Comparison of ENCODE assay signal across 13 cellular contexts in the genomic region with DNA sequence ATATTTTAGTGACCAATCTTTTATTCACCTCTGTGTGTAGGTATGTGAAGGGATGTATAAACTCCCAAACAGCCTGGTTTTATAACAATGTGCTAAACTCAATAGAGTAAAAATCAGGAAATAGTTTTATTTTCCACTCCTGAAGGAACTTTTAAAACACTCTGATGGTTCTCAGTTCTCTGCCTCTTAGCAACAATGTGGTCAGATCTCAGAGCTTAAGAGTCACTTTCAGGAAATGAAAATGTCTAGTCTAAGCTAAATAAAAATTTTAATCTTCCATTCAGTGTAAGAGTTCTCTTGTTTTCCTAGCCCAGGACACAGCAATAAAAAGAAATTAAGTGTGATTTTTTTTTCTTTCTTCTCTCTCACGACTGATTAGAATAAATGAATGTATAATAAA.
DNase-seq lines count a peak whose midpoint lies in the region; ATAC-seq and TF ChIP-seq lines count a peak whose summit lies in the region.
"Had no signal": no experiment of that assay in that cellular context is flagged by ENCODE, and none has a peak within 500 bp of the region (broad histone marks: within the 10 kb centered on the region; RNA-seq: fewer than 3 reads in every experiment).

No MANE protein-coding gene starts in this region.

- no peak overlapping the region for H3K4ac ChIP-seq in neuronal stem cell (ENCODE audit: low read length)

- H2AK5ac ChIP-seq in neuronal stem cell (ENCODE audit: low read depth, low read length), result no peak overlapping the region

- H3K79me1 ChIP-seq in neuronal stem cell (ENCODE audit: low read depth, low read length), result no peaks in the 10 kb centered on the region

- H3K27ac Mint-ChIP-seq in activated CD4-positive, alpha-beta memory T cell treated with anti-CD3 and anti-CD28 coated beads for 36 hours, result no peak overlapping the region

- no peak overlapping the region for H2BK5ac ChIP-seq in neuronal stem cell (ENCODE audit: low read length)

- CTCF ChIA-PET in PC-9 (lab: Charles Lee), result no interaction called here
- CTCF ChIA-PET in activated CD4-positive, alpha-beta memory T cell treated with anti-CD3 and anti-CD28 coated beads for 36 hours (lab: Charles Lee), result no interaction called here

- intact Hi-C loops in PC-9 (cut with micrococcal nuclease; ENCODE audit: unreplicated experiment), result no loop called here
- intact Hi-C loops in activated CD4-positive, alpha-beta memory T cell treated with anti-CD3 and anti-CD28 coated beads for 36 hours (cut with micrococcal nuclease), result no loop called here

- no TSS peak for BruUV-seq in PC-9 (replicated peaks; lab: Mats Ljungman, UMichigan)

- H3K4me3 ChIP-seq in PC-9, result no peak overlapping the region
- H3K4me3 ChIP-seq in neuronal stem cell (ENCODE audit: low read length in 2 of 2), result no peak overlapping the region
- H3K4me3 ChIP-seq: esophagus squamous epithelium, lung had no signal

- H4K91ac ChIP-seq in neuronal stem cell (ENCODE audit: low read depth, low read length, poor library complexity), result no peak overlapping the region

- ATAC-seq in GM19452 (IDR thresholded peaks at IDR 0.05; ENCODE audit: unreplicated experiment), result peak; percentile 87
- ATAC-seq in HG03025 (IDR thresholded peaks at IDR 0.05; ENCODE audit: low FRiP score, unreplicated experiment), result peak; percentile 82

- H3K27ac ChIP-seq in PC-9 (no peak overlapping the region), neuronal stem cell (replicated peaks; ENCODE audit: low read length) (no peak overlapping the region)

- no peak overlapping the region for H2BK12ac ChIP-seq in neuronal stem cell (ENCODE audit: low read length)

- H3K9ac ChIP-seq in neuronal stem cell (ENCODE audit: low read depth, low read length, poor library complexity), result no peak overlapping the region

- no peaks in the 10 kb centered on the region for H3K27me3 Mint-ChIP-seq in activated CD4-positive, alpha-beta memory T cell treated with anti-CD3 and anti-CD28 coated beads for 36 hours

- no peak overlapping the region for H3K14ac ChIP-seq in neuronal stem cell (ENCODE audit: low read length)

- H3K4me1 Mint-ChIP-seq in activated CD4-positive, alpha-beta memory T cell treated with anti-CD3 and anti-CD28 coated beads for 36 hours (ENCODE audit: low read depth), result no peaks in the 10 kb centered on the region

- H2AFZ ChIP-seq in PC-9, result peak overlapping the region; percentile 64; the same call in 1 of the 2 replicates
- no peak overlapping the region for H2AFZ ChIP-seq in neuronal stem cell (ENCODE audit: low read length)

- H3K18ac ChIP-seq in neuronal stem cell (ENCODE audit: low read length), result no peak overlapping the region

- H3K23ac ChIP-seq in neuronal stem cell (ENCODE audit: low read depth, low read length, poor library complexity), result no peak overlapping the region

- no peaks in the 10 kb centered on the region for H3K9me2 ChIP-seq in PC-9 (ENCODE audit: insufficient read depth)

- H3K79me2 ChIP-seq in PC-9 (ENCODE audit: low read depth), result no peaks in the 10 kb centered on the region

- H4K8ac ChIP-seq in neuronal stem cell (ENCODE audit: low read depth, low read length), result no peak overlapping the region

- POLR2A ChIA-PET in PC-9 (lab: Charles Lee; ENCODE audit: unreplicated experiment), result no interaction called here
- POLR2A ChIA-PET in activated CD4-positive, alpha-beta memory T cell treated with anti-CD3 and anti-CD28 coated beads for 36 hours (lab: Charles Lee), result no interaction called here

- no peak for TF ChIP-seq CTCF in PC-9 (conservative IDR thresholded peaks at IDR 0.05)

- no peaks in the 10 kb centered on the region for H4K20me1 ChIP-seq in PC-9 (ENCODE audit: insufficient read depth)

- H3K4me2 ChIP-seq in PC-9 (0 out of 2 replicates have a peak overlapping the region, but pooled peaks have one; percentile 2), neuronal stem cell (ENCODE audit: insufficient read depth, low read length, poor library complexity, severe bottlenecking) (no peak overlapping the region)

- H3K4me1 ChIP-seq in PC-9 (replicated peaks; ENCODE audit: insufficient read depth) (no peaks in the 10 kb centered on the region), neuronal stem cell (ENCODE audit: control insufficient read depth in 2 of 2, insufficient read depth in 1 of 2, low read depth in 1 of 2, low read length in 2 of 2) (no peaks in the 10 kb centered on the region)

- H3K4me3 Mint-ChIP-seq in activated CD4-positive, alpha-beta memory T cell treated with anti-CD3 and anti-CD28 coated beads for 36 hours, result no peak overlapping the region

- no peak overlapping the region for H2BK120ac ChIP-seq in neuronal stem cell (ENCODE audit: low read depth, low read length)

- H3K9me3 Mint-ChIP-seq in activated CD4-positive, alpha-beta memory T cell treated with anti-CD3 and anti-CD28 coated beads for 36 hours, result no peaks in the 10 kb centered on the region

- WGBS in neuronal stem cell (ENCODE audit: extremely low coverage in 2 of 2, insufficient read length in 2 of 2, insufficient replicate concordance in 1 of 2), 2 donors, result no CpG with 5 or more reads among the region's 1 CpG

- H3K36me3 ChIP-seq in PC-9 (ENCODE audit: low read depth), result no peaks in the 10 kb centered on the region
- no peaks in the 10 kb centered on the region for H3K36me3 ChIP-seq in neuronal stem cell (replicated peaks in 1 of 2; ENCODE audit: control insufficient read depth in 2 of 2, insufficient read depth in 2 of 2, low read length in 2 of 2)
- H3K36me3 ChIP-seq: esophagus squamous epithelium had no signal

- H3K27me3 ChIP-seq in PC-9 (ENCODE audit: insufficient read depth, low read depth) (no peaks in the 10 kb centered on the region), neuronal stem cell (ENCODE audit: control insufficient read depth in 3 of 3, insufficient read depth in 3 of 3, low read depth in 1 of 3, low read length in 3 of 3) (no peaks in the 10 kb centered on the region)
- H3K27me3 ChIP-seq: esophagus squamous epithelium had no signal

- H3K36me3 Mint-ChIP-seq in activated CD4-positive, alpha-beta memory T cell treated with anti-CD3 and anti-CD28 coated beads for 36 hours, result no peaks in the 10 kb centered on the region

- no peaks in the 10 kb centered on the region for H3F3A ChIP-seq in PC-9 (ENCODE audit: insufficient read depth, low read depth)

- H2BK15ac ChIP-seq in neuronal stem cell (ENCODE audit: low read length), result no peak overlapping the region

- DNase-seq in Ammon's horn (ENCODE audit: low spot score), result peak; percentile 14
- DNase-seq in PC-9, result no peak
- no peak for DNase-seq in MV-4-11 (lab: John Stamatoyannopoulos, UW)
- DNase-seq in mucosa of gallbladder (ENCODE audit: low spot score), result no peak
- DNase-seq in neuronal stem cell (ENCODE audit: low spot score), result no peak
- no peak for DNase-seq in activated CD4-positive, alpha-beta memory T cell treated with anti-CD3 and anti-CD28 coated beads for 36 hours
- DNase-seq: anterior cingulate cortex, C1 segment of cervical spinal cord, esophagus squamous epithelium, NCI-H187 treated with DMSO at 0.1 percent for 48 hours had no signal

- H3K9me3 ChIP-seq in PC-9 (ENCODE audit: insufficient read depth, low read depth) (no peaks in the 10 kb centered on the region), neuronal stem cell (replicated peaks in 1 of 2; ENCODE audit: control insufficient read depth in 2 of 2, insufficient read depth in 1 of 2, low read depth in 1 of 2, low read length in 2 of 2) (no peaks in the 10 kb centered on the region)
- H3K9me3 ChIP-seq: esophagus squamous epithelium had no signal
